In genomic region chr2:11889854-11890253, GRCh38 we compare ENCODE assay signal across 22 cellular contexts.
A peak's percentile ranks its signal among the peaks of the same experiment; 100 is the strongest.
DNase-seq lines count a peak whose midpoint lies in the region; ATAC-seq, FAIRE-seq and TF ChIP-seq lines count a peak whose summit lies in the region.
"Had no signal": no experiment of that assay in that cellular context is flagged by ENCODE, and none has a peak within 500 bp of the region (broad histone marks: within the 10 kb centered on the region; RNA-seq: fewer than 3 reads in every experiment).

No MANE protein-coding gene starts in this region.

- no peak overlapping the region for H3K4me3 ChIP-seq in A549
- H3K4me3 ChIP-seq in IMR-90 (ENCODE audit: insufficient read depth, low read depth, low read length): no peak overlapping the region
- no peak overlapping the region for H3K4me3 ChIP-seq in GM12878
- no peak overlapping the region for H3K4me3 ChIP-seq in H1 (ENCODE audit: extremely low read depth in 1 of 4, insufficient read depth in 2 of 4, low read depth in 3 of 4, low read length in 4 of 4)
- H3K4me3 ChIP-seq: BLaER1 treated with 17β-estradiol and CSF1 and Interleukin-3, amounts not matched to agents 10 nM and 100 nM had no signal

- H3K27ac Mint-ChIP-seq in activated CD8-positive, alpha-beta memory T cell treated with anti-CD3 and anti-CD28 coated beads, Interleukin-2, amount 10 ng/mL, durations not matched to agents 7 days and 5 days: no peak overlapping the region
- no peak overlapping the region for H3K27ac Mint-ChIP-seq in mesothelial cell of epicardium
- H3K27ac Mint-ChIP-seq: B cell; CD4-positive, alpha-beta T cell; CD8-positive, alpha-beta T cell had no signal

- peaks cover 16% of the 10 kb centered on the region for H3K9me3 Mint-ChIP-seq in activated CD8-positive, alpha-beta memory T cell treated with anti-CD3 and anti-CD28 coated beads, Interleukin-2, amount 10 ng/mL, durations not matched to agents 7 days and 5 days (ENCODE audit: low read depth)
- peaks cover 28% of the 10 kb centered on the region for H3K9me3 Mint-ChIP-seq in mesothelial cell of epicardium

- dilution Hi-C loops in IMR-90 (cut with HindIII; ENCODE audit: low sequenced_read_pairs, unreplicated experiment): no loop called here

- H3K9me1 ChIP-seq in IMR-90 (ENCODE audit: insufficient read depth, low read length): no peaks in the 10 kb centered on the region

- H2BK5ac ChIP-seq in IMR-90 (ENCODE audit: low read depth, low read length, poor library complexity, severe bottlenecking): no peak overlapping the region
- no peak overlapping the region for H2BK5ac ChIP-seq in H1 (ENCODE audit: low read depth, low read length)

- H4K8ac ChIP-seq in IMR-90 (ENCODE audit: low read depth in 2 of 2, low read length in 2 of 2): no peak overlapping the region
- no peak overlapping the region for H4K8ac ChIP-seq in H1 (ENCODE audit: extremely low read depth, insufficient read depth, low read length)

- H2BK20ac ChIP-seq in IMR-90 (ENCODE audit: low read depth, low read length) (no peak overlapping the region), H1 (ENCODE audit: low read length) (no peak overlapping the region)

- no peak overlapping the region for H2BK12ac ChIP-seq in H1 (ENCODE audit: low read depth, low read length)

- H3K23ac ChIP-seq in IMR-90 (ENCODE audit: low read depth, low read length) (no peak overlapping the region), H1 (ENCODE audit: insufficient read length) (no peak overlapping the region)

- TF ChIP-seq RAD21 in A549 (conservative IDR thresholded peaks at IDR 0.05 in 1 of 2, IDR thresholded peaks at IDR 0.05 in 1 of 2) (no peak), IMR-90 (IDR thresholded peaks at IDR 0.05; ENCODE audit: low read length) (no peak), GM12878 (IDR thresholded peaks at IDR 0.05; ENCODE audit: insufficient read depth, low read depth, low read length) (no peak), H1 (IDR thresholded peaks at IDR 0.05 in 1 of 2, conservative IDR thresholded peaks at IDR 0.05 in 1 of 2; ENCODE audit: low read depth in 2 of 2, low read length in 2 of 2) (no peak)

- H3K79me1 ChIP-seq in IMR-90 (ENCODE audit: low read depth in 1 of 2, low read length in 2 of 2) (no peaks in the 10 kb centered on the region), H1 (ENCODE audit: low read depth, low read length) (no peaks in the 10 kb centered on the region)

- H3K4me1 Mint-ChIP-seq in activated CD8-positive, alpha-beta memory T cell treated with anti-CD3 and anti-CD28 coated beads, Interleukin-2, amount 10 ng/mL, durations not matched to agents 7 days and 5 days: no peaks in the 10 kb centered on the region
- H3K4me1 Mint-ChIP-seq in mesothelial cell of epicardium: no peaks in the 10 kb centered on the region
- H3K4me1 Mint-ChIP-seq: B cell had no signal

- 2% methylated on average over 1 of the region's 1 CpG for whole genome bisulfite sequencing in A549 (ENCODE audit: missing lambda C conversion rate)
- no CpG with 5 or more reads among the region's 1 CpG for WGBS in IMR-90 (ENCODE audit: extremely low coverage in 2 of 2, insufficient read length in 1 of 2), 2 experiments
- WGBS in GM12878 (ENCODE audit: insufficient coverage, insufficient replicate concordance, low lambda C conversion rate, missing lambda C conversion rate): 38% methylated on average over 1 of the region's 1 CpG
- WGBS in H1 (ENCODE audit: extremely low coverage in 1 of 2, insufficient coverage in 1 of 2, insufficient read length in 1 of 2, insufficient replicate concordance in 2 of 2, low coverage in 1 of 2, low lambda C conversion rate in 2 of 2, missing lambda C conversion rate in 1 of 2), 2 experiments: 83% methylated on average over 1 of the region's 1 CpG; no CpG with 5 or more reads in 1 of the 2 experiments

- H3K79me2 ChIP-seq in GM12878 (ENCODE audit: control insufficient read depth, insufficient read depth, low read length): peaks cover 10% of the 10 kb centered on the region
- H3K79me2 ChIP-seq in H1 (ENCODE audit: control insufficient read depth in 1 of 2, insufficient read depth in 2 of 2, low read length in 2 of 2): no peaks in the 10 kb centered on the region

- H3K36me3 ChIP-seq in IMR-90 (ENCODE audit: control insufficient read depth, insufficient read depth, low read length) (no peaks in the 10 kb centered on the region), GM12878 (ENCODE audit: control insufficient read depth in 2 of 2, insufficient read depth in 2 of 2, low read length in 1 of 2) (peaks cover 0 to 1% of the 10 kb centered on the region in 2 experiments; a peak in 2 of 4 replicates), H1 (ENCODE audit: control insufficient read depth in 2 of 4, insufficient read depth in 4 of 4, low read length in 3 of 4) (no peaks in the 10 kb centered on the region)

- no peaks in the 10 kb centered on the region for H3K27me3 ChIP-seq in IMR-90 (ENCODE audit: control insufficient read depth, insufficient read depth, low read length)
- no peaks in the 10 kb centered on the region for H3K27me3 ChIP-seq in GM12878 (replicated peaks in 1 of 2; ENCODE audit: control insufficient read depth in 2 of 2, insufficient read depth in 2 of 2, low read length in 1 of 2)
- no peaks in the 10 kb centered on the region for H3K27me3 ChIP-seq in H1 (replicated peaks in 1 of 4; ENCODE audit: control insufficient read depth in 3 of 4, extremely low read depth in 1 of 4, insufficient read depth in 3 of 4, low read length in 3 of 4)
- H3K27me3 ChIP-seq: BLaER1 treated with 17β-estradiol and CSF1 and Interleukin-3, amounts not matched to agents 10 nM and 100 nM had no signal

- TF ChIP-seq CTCF in A549 (IDR thresholded peaks at IDR 0.05): no peak
- TF ChIP-seq CTCF in IMR-90 (conservative IDR thresholded peaks at IDR 0.05; ENCODE audit: low read depth, low read length): no peak
- no peak for TF ChIP-seq CTCF in GM12878 (IDR thresholded peaks at IDR 0.05 in 2 of 3, conservative IDR thresholded peaks at IDR 0.05 in 1 of 3; ENCODE audit: control insufficient read depth in 2 of 3, extremely low read depth in 1 of 3, insufficient read depth in 1 of 3, low read depth in 3 of 3, low read length in 3 of 3)
- no peak for TF ChIP-seq CTCF in H1 (IDR thresholded peaks at IDR 0.05; ENCODE audit: control extremely low read depth in 1 of 3, insufficient read depth in 1 of 3, low read depth in 1 of 3, low read length in 3 of 3)
- no peak for TF ChIP-seq CTCF in mesothelial cell of epicardium (IDR thresholded peaks at IDR 0.05; ENCODE audit: unreplicated experiment)

- FAIRE-seq in A549 (lab: Jason Lieb, UNC): no peak
- FAIRE-seq in GM12878 (lab: Jason Lieb, UNC): no peak
- FAIRE-seq in H1 (lab: Jason Lieb, UNC): no peak
- FAIRE-seq: D721Med, G401.6, GM12892, GM18507 had no signal

- H4K91ac ChIP-seq in IMR-90 (ENCODE audit: insufficient read depth, low read depth, low read length) (no peak overlapping the region), H1 (replicated peaks; ENCODE audit: insufficient read length, low read length) (no peak overlapping the region)

- RAD21 ChIA-PET in GM12878 (lab: Charles Lee; ENCODE audit: unreplicated experiment): interaction anchor here (1.0 to 1.2 kb wide), 2 partner anchors 17 to 20 kb away, joined by 3 to 4 read pairs; no protein-coding TSS in a partner anchor

- H3K9ac ChIP-seq in IMR-90 (ENCODE audit: low read depth, low read length) (no peak overlapping the region), GM12878 (ENCODE audit: control insufficient read depth, insufficient read depth, low read length) (no peak overlapping the region), H1 (replicated peaks in 1 of 4; ENCODE audit: extremely low read depth in 1 of 4, low read depth in 3 of 4, low read length in 3 of 4) (no peak overlapping the region)
- H3K9ac ChIP-seq: BLaER1 treated with 17β-estradiol and CSF1 and Interleukin-3, amounts not matched to agents 10 nM and 100 nM had no signal

- no peak for ATAC-seq in A549
- no peak for ATAC-seq in IMR-90 (ENCODE audit: low read depth)
- ATAC-seq in GM12878: no peak
- ATAC-seq in activated CD8-positive, alpha-beta memory T cell treated with anti-CD3 and anti-CD28 coated beads, Interleukin-2, amount 10 ng/mL, durations not matched to agents 7 days and 5 days: no peak
- ATAC-seq: CD8-positive, alpha-beta T cell had no signal

- in situ Hi-C loops in IMR-90 (cut with MboI; ENCODE audit: low sequenced_read_pairs): no loop called here
- in situ Hi-C loops in GM12878 (cut with MboI): no loop called here

- H3K56ac ChIP-seq in IMR-90 (ENCODE audit: extremely low read depth, insufficient read depth, low read length): no peak overlapping the region
- H3K56ac ChIP-seq in H1 (replicated peaks; ENCODE audit: insufficient read length, low read depth, low read length): no peak overlapping the region

- no peak for TF ChIP-seq POLR2A in A549 (IDR thresholded peaks at IDR 0.05; ENCODE audit: low read length)
- no peak for TF ChIP-seq POLR2A in IMR-90 (IDR thresholded peaks at IDR 0.05; ENCODE audit: low read depth, low read length)
- no peak for TF ChIP-seq POLR2A in GM12878 (IDR thresholded peaks at IDR 0.05; ENCODE audit: low read depth, low read length)
- TF ChIP-seq POLR2A in H1 (IDR thresholded peaks at IDR 0.05; ENCODE audit: control extremely low read depth in 1 of 2, low read depth in 2 of 2, low read length in 2 of 2): no peak

- no peak overlapping the region for H3K27ac ChIP-seq in A549
- H3K27ac ChIP-seq in IMR-90 (ENCODE audit: insufficient read depth, low read length): no peak overlapping the region
- no peak overlapping the region for H3K27ac ChIP-seq in GM12878 (ENCODE audit: control insufficient read depth, insufficient read depth)
- no peak overlapping the region for H3K27ac ChIP-seq in H1 (ENCODE audit: low read depth, low read length)
- H3K27ac ChIP-seq: BLaER1 treated with 17β-estradiol and CSF1 and Interleukin-3, amounts not matched to agents 10 nM and 100 nM; C4-2B had no signal

- no peak overlapping the region for H2AK5ac ChIP-seq in IMR-90 (ENCODE audit: low read depth, low read length)
- no peak overlapping the region for H2AK5ac ChIP-seq in H1 (ENCODE audit: low read depth, low read length)

- no peak overlapping the region for H2AK9ac ChIP-seq in IMR-90 (replicated peaks; ENCODE audit: low read depth, low read length, poor library complexity)

- no peak overlapping the region for H3K4me3 Mint-ChIP-seq in activated CD8-positive, alpha-beta memory T cell treated with anti-CD3 and anti-CD28 coated beads, Interleukin-2, amount 10 ng/mL, durations not matched to agents 7 days and 5 days
- no peak overlapping the region for H3K4me3 Mint-ChIP-seq in mesothelial cell of epicardium
- H3K4me3 Mint-ChIP-seq: B cell; CD4-positive, alpha-beta T cell; CD8-positive, alpha-beta T cell had no signal

- H3K27me3 Mint-ChIP-seq in activated CD8-positive, alpha-beta memory T cell treated with anti-CD3 and anti-CD28 coated beads, Interleukin-2, amount 10 ng/mL, durations not matched to agents 7 days and 5 days: no peaks in the 10 kb centered on the region
- H3K27me3 Mint-ChIP-seq in mesothelial cell of epicardium (ENCODE audit: low read depth): peaks cover 4% of the 10 kb centered on the region
- H3K27me3 Mint-ChIP-seq: B cell; CD4-positive, alpha-beta T cell had no signal

- no peak overlapping the region for H3K14ac ChIP-seq in IMR-90 (replicated peaks; ENCODE audit: low read depth, low read length)
- H3K14ac ChIP-seq in H1 (ENCODE audit: insufficient read length): no peak overlapping the region

- H2BK120ac ChIP-seq in IMR-90 (ENCODE audit: low read depth, low read length) (no peak overlapping the region), H1 (replicated peaks; ENCODE audit: low read depth, low read length) (no peak overlapping the region)

- H3K4me2 ChIP-seq in A549 (no peak overlapping the region), IMR-90 (ENCODE audit: low read depth, low read length) (no peak overlapping the region), GM12878 (ENCODE audit: control insufficient read depth, insufficient read depth) (no peak overlapping the region), H1 (ENCODE audit: insufficient read depth in 1 of 2, low read depth in 2 of 2, low read length in 2 of 2) (no peak overlapping the region)
- H3K4me2 ChIP-seq: BLaER1 treated with 17β-estradiol and CSF1 and Interleukin-3, amounts not matched to agents 10 nM and 100 nM had no signal

- DNase-seq in A549 (ENCODE audit: low read depth in 1 of 2, low spot score in 1 of 2) (no peak), IMR-90 (no peak), GM12878 (ENCODE audit: low read depth, low spot score) (no peak), H1 (ENCODE audit: low read depth in 1 of 2, low spot score in 2 of 2) (no peak), mesothelial cell of epicardium (ENCODE audit: low spot score in 2 of 2, unreplicated experiment in 2 of 2) (no peak), NCI-H1436 treated with DMSO at 0.1 percent for 48 hours (lab: John Stamatoyannopoulos, UW) (no peak)
- no peak for DNase-seq in activated CD8-positive, alpha-beta memory T cell treated with anti-CD3 and anti-CD28 coated beads, Interleukin-2, amount 10 ng/mL, durations not matched to agents 7 days and 5 days
- DNase-seq: 8988T; AML-193; Caco-2; Calu3; CD4-positive, alpha-beta T cell; CD8-positive, alpha-beta T cell; DMS79 treated with DMSO at 0.1 percent for 48 hours; GF-D8 had no signal

- intact Hi-C loops in IMR-90 (cut with micrococcal nuclease) (no loop called here), GM12878 (cut with micrococcal nuclease; ENCODE audit: unreplicated experiment) (no loop called here)

- peaks cover 3% of the 10 kb centered on the region for H3K36me3 Mint-ChIP-seq in activated CD8-positive, alpha-beta memory T cell treated with anti-CD3 and anti-CD28 coated beads, Interleukin-2, amount 10 ng/mL, durations not matched to agents 7 days and 5 days
- H3K36me3 Mint-ChIP-seq in mesothelial cell of epicardium: no peaks in the 10 kb centered on the region

- H3K18ac ChIP-seq in IMR-90 (ENCODE audit: low read depth, low read length) (no peak overlapping the region), H1 (ENCODE audit: extremely low read depth, low read length) (no peak overlapping the region)

- H3K23me2 ChIP-seq in H1 (ENCODE audit: low read depth, low read length): no peaks in the 10 kb centered on the region; the same call in 1 of the 2 replicates

- SMC1A ChIA-PET in GM12878 (lab: Charles Lee; ENCODE audit: uncharacterized antibody, unreplicated experiment): interaction anchor here (1.1 to 2.7 kb wide), 7 partner anchors 11 to 153 kb away, joined by 3 to 17 read pairs (median 7); no protein-coding TSS in a partner anchor

- H3K4me1 ChIP-seq in A549 (no peaks in the 10 kb centered on the region), IMR-90 (ENCODE audit: control insufficient read depth, insufficient read depth, low read length) (no peaks in the 10 kb centered on the region), GM12878 (ENCODE audit: control insufficient read depth, insufficient read depth, low read length) (no peaks in the 10 kb centered on the region), H1 (replicated peaks in 1 of 4; ENCODE audit: control insufficient read depth in 3 of 4, insufficient read depth in 4 of 4, low read length in 3 of 4) (no peaks in the 10 kb centered on the region)
- H3K4me1 ChIP-seq: BLaER1 treated with 17β-estradiol and CSF1 and Interleukin-3, amounts not matched to agents 10 nM and 100 nM; Caco-2 had no signal

- no peak overlapping the region for H2AFZ ChIP-seq in IMR-90 (replicated peaks; ENCODE audit: low read length, poor library complexity)
- no peak overlapping the region for H2AFZ ChIP-seq in GM12878 (ENCODE audit: control insufficient read depth, low read depth, low read length)
- no peak overlapping the region for H2AFZ ChIP-seq in H1 (ENCODE audit: low read length)

- POLR2A ChIA-PET in A549 (lab: Yijun Ruan, JAX): no interaction called here
- POLR2A ChIA-PET in IMR-90 (lab: Charles Lee; ENCODE audit: unreplicated experiment): no interaction called here
- POLR2A ChIA-PET in GM12878 (lab: Charles Lee): interaction anchor here (1.4 kb wide), 1 partner anchor 17 kb away, joined by 4 read pairs; no protein-coding TSS in a partner anchor
- POLR2A ChIA-PET in H1 (lab: Charles Lee; ENCODE audit: partially characterized antibody): no interaction called here

- TF ChIP-seq EP300 in A549 (IDR thresholded peaks at IDR 0.05): no peak
- TF ChIP-seq EP300 in GM12878 (IDR thresholded peaks at IDR 0.05; ENCODE audit: borderline replicate concordance in 1 of 2, control insufficient read depth in 1 of 2, low read depth in 2 of 2, low read length in 2 of 2): no peak
- no peak for TF ChIP-seq EP300 in H1 (IDR thresholded peaks at IDR 0.05; ENCODE audit: borderline replicate concordance in 1 of 2, low read depth in 2 of 2, low read length in 2 of 2)

- BruUV-seq in IMR-90 (replicated peaks; lab: Mats Ljungman, UMichigan) (no TSS peak), GM12878 (replicated peaks; lab: Mats Ljungman, UMichigan) (TSS peak; percentile 19)

- H3K9me3 ChIP-seq in A549 (0 out of 3 replicates have a peak, but pooled peaks cover 7% of the 10 kb centered on the region), IMR-90 (ENCODE audit: control insufficient read depth, insufficient read depth, low read length) (peaks cover 7% of the 10 kb centered on the region), GM12878 (replicated peaks; ENCODE audit: control insufficient read depth, insufficient read depth, low read length) (peaks cover 19% of the 10 kb centered on the region), H1 (ENCODE audit: insufficient read depth in 2 of 2, low read depth in 1 of 2, low read length in 1 of 2) (peaks cover 3 to 10% of the 10 kb centered on the region in 2 experiments; a peak in 2 of 4 replicates)

- H4K5ac ChIP-seq in IMR-90 (ENCODE audit: low read depth, low read length): no peak overlapping the region
- no peak overlapping the region for H4K5ac ChIP-seq in H1 (ENCODE audit: insufficient read length, low read depth, low read length)

- H4K20me1 ChIP-seq in IMR-90 (ENCODE audit: insufficient read depth, low read length): no peaks in the 10 kb centered on the region
- no peaks in the 10 kb centered on the region for H4K20me1 ChIP-seq in GM12878 (ENCODE audit: control insufficient read depth, insufficient read depth)
- no peaks in the 10 kb centered on the region for H4K20me1 ChIP-seq in H1 (replicated peaks in 1 of 2; ENCODE audit: control insufficient read depth in 1 of 2, insufficient read depth in 2 of 2, low read length in 2 of 2)
- H4K20me1 ChIP-seq: BLaER1 treated with 17β-estradiol and CSF1 and Interleukin-3, amounts not matched to agents 10 nM and 100 nM had no signal

- CTCF ChIA-PET in A549 (lab: Yijun Ruan, JAX): interaction anchor here (0.9 kb wide), 1 partner anchor 11 kb away, joined by 3 read pairs; no protein-coding TSS in a partner anchor
- CTCF ChIA-PET in IMR-90 (lab: Yijun Ruan, JAX): interaction anchor here (0.5 kb wide), 1 partner anchor 110 kb away, joined by 3 read pairs; no protein-coding TSS in a partner anchor
- CTCF ChIA-PET in GM12878 (lab: Yijun Ruan, JAX): interaction anchor here (1.3 to 2.5 kb wide), 3 partner anchors 12 to 49 kb away, joined by 3 to 10 read pairs (median 5); no protein-coding TSS in a partner anchor
- CTCF ChIA-PET in H1 (lab: Charles Lee; ENCODE audit: partially characterized antibody): interaction anchor here (0.9 to 1.6 kb wide), 2 partner anchors 23 to 40 kb away, joined by 3 read pairs; no protein-coding TSS in a partner anchor
- CTCF ChIA-PET in activated CD8-positive, alpha-beta memory T cell treated with anti-CD3 and anti-CD28 coated beads, Interleukin-2, amount 10 ng/mL, durations not matched to agents 7 days and 5 days (lab: Charles Lee): no interaction called here

- H3K4ac ChIP-seq in IMR-90 (ENCODE audit: low read depth, low read length) (no peak overlapping the region), H1 (replicated peaks; ENCODE audit: insufficient read length, low read depth, low read length) (no peak overlapping the region)

- H2BK15ac ChIP-seq in IMR-90 (ENCODE audit: low read depth, low read length) (no peak overlapping the region), H1 (ENCODE audit: low read length) (no peak overlapping the region)
